1 cellular context compared by ENCODE assay signal in the genomic region with DNA sequence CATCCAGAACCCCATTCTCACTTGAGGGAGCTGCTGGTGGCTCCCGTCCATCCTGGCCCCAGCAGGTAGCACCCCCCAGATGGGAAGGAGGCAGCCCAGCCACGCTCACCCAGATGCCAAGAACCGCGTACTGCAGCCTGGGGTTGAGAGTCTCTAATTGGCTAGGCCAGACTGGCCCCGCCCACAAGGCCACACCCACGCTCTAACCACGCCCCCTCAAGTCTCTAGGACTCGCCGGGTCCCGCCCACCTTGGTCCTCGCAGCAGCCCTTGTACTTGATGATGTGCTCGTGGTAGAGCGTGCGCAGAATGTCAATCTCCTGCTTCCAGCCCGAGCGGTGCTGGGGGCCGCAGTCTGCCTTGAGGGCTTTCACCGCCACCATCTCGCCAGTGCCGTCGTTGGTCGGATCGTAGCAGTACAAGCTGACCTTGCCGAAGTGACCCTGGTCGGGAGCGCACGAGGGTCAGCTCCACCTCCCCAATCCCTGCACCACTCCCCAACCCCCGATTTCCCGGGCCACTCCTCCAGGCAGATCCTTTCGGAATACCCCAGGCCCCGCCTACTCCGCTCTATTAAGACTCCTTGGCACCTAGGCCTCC.
TF ChIP-seq lines count a peak whose summit lies in the region.

No MANE protein-coding gene starts in this region.

TF ChIP-seq in K562, 482 proteins besides CTCF, POLR2A, EP300 and RAD21 (continues in another document):
- TF ChIP-seq ZNF174 (CRISPR knock-in tag; IDR thresholded peaks at IDR 0.05): no peak
- TF ChIP-seq EZH2 (IDR thresholded peaks at IDR 0.05; ENCODE audit: borderline replicate concordance, low read depth, low read length): no peak
- no peak for TF ChIP-seq SETDB1 (IDR thresholded peaks at IDR 0.05; ENCODE audit: low read length)
- TF ChIP-seq NFYB (IDR thresholded peaks at IDR 0.05; ENCODE audit: extremely low read depth, insufficient read length): no peak
- TF ChIP-seq DNMT1 (IDR thresholded peaks at IDR 0.05): no peak
- no peak for TF ChIP-seq KDM4B (IDR thresholded peaks at IDR 0.05; ENCODE audit: borderline replicate concordance in 2 of 2, low read depth in 1 of 2)
- no peak for TF ChIP-seq ZBTB8A (IDR thresholded peaks at IDR 0.05; ENCODE audit: partially characterized antibody)
- TF ChIP-seq MXD1 (CRISPR knock-in tag; IDR thresholded peaks at IDR 0.05; ENCODE audit: borderline replicate concordance, poor library complexity, severe bottlenecking): no peak
- no peak for TF ChIP-seq ZNF740 (CRISPR knock-in tag; IDR thresholded peaks at IDR 0.05)
- TF ChIP-seq ZNF740 (tag; IDR thresholded peaks at IDR 0.05): no peak
- 0 out of 2 replicates have a peak, but pooled peaks have one; percentile 38 for TF ChIP-seq POLR2G (IDR thresholded peaks at IDR 0.05; ENCODE audit: low read depth, low read length)
- 0 out of 2 replicates have a peak, but pooled peaks have one; percentile 32 for TF ChIP-seq FOXK1 (CRISPR knock-in tag; IDR thresholded peaks at IDR 0.05; ENCODE audit: borderline replicate concordance)
- TF ChIP-seq, protein P1, sequence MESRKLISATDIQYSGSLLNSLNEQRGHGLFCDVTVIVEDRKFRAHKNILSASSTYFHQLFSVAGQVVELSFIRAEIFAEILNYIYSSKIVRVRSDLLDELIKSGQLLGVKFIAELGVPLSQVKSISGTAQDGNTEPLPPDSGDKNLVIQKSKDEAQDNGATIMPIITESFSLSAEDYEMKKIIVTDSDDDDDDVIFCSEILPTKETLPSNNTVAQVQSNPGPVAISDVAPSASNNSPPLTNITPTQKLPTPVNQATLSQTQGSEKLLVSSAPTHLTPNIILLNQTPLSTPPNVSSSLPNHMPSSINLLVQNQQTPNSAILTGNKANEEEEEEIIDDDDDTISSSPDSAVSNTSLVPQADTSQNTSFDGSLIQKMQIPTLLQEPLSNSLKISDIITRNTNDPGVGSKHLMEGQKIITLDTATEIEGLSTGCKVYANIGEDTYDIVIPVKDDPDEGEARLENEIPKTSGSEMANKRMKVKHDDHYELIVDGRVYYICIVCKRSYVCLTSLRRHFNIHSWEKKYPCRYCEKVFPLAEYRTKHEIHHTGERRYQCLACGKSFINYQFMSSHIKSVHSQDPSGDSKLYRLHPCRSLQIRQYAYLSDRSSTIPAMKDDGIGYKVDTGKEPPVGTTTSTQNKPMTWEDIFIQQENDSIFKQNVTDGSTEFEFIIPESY (CRISPR knock-in tag; IDR thresholded peaks at IDR 0.05): peak; percentile 74
- TF ChIP-seq NBN (IDR thresholded peaks at IDR 0.05; ENCODE audit: low read depth): no peak
- TF ChIP-seq, protein P2, sequence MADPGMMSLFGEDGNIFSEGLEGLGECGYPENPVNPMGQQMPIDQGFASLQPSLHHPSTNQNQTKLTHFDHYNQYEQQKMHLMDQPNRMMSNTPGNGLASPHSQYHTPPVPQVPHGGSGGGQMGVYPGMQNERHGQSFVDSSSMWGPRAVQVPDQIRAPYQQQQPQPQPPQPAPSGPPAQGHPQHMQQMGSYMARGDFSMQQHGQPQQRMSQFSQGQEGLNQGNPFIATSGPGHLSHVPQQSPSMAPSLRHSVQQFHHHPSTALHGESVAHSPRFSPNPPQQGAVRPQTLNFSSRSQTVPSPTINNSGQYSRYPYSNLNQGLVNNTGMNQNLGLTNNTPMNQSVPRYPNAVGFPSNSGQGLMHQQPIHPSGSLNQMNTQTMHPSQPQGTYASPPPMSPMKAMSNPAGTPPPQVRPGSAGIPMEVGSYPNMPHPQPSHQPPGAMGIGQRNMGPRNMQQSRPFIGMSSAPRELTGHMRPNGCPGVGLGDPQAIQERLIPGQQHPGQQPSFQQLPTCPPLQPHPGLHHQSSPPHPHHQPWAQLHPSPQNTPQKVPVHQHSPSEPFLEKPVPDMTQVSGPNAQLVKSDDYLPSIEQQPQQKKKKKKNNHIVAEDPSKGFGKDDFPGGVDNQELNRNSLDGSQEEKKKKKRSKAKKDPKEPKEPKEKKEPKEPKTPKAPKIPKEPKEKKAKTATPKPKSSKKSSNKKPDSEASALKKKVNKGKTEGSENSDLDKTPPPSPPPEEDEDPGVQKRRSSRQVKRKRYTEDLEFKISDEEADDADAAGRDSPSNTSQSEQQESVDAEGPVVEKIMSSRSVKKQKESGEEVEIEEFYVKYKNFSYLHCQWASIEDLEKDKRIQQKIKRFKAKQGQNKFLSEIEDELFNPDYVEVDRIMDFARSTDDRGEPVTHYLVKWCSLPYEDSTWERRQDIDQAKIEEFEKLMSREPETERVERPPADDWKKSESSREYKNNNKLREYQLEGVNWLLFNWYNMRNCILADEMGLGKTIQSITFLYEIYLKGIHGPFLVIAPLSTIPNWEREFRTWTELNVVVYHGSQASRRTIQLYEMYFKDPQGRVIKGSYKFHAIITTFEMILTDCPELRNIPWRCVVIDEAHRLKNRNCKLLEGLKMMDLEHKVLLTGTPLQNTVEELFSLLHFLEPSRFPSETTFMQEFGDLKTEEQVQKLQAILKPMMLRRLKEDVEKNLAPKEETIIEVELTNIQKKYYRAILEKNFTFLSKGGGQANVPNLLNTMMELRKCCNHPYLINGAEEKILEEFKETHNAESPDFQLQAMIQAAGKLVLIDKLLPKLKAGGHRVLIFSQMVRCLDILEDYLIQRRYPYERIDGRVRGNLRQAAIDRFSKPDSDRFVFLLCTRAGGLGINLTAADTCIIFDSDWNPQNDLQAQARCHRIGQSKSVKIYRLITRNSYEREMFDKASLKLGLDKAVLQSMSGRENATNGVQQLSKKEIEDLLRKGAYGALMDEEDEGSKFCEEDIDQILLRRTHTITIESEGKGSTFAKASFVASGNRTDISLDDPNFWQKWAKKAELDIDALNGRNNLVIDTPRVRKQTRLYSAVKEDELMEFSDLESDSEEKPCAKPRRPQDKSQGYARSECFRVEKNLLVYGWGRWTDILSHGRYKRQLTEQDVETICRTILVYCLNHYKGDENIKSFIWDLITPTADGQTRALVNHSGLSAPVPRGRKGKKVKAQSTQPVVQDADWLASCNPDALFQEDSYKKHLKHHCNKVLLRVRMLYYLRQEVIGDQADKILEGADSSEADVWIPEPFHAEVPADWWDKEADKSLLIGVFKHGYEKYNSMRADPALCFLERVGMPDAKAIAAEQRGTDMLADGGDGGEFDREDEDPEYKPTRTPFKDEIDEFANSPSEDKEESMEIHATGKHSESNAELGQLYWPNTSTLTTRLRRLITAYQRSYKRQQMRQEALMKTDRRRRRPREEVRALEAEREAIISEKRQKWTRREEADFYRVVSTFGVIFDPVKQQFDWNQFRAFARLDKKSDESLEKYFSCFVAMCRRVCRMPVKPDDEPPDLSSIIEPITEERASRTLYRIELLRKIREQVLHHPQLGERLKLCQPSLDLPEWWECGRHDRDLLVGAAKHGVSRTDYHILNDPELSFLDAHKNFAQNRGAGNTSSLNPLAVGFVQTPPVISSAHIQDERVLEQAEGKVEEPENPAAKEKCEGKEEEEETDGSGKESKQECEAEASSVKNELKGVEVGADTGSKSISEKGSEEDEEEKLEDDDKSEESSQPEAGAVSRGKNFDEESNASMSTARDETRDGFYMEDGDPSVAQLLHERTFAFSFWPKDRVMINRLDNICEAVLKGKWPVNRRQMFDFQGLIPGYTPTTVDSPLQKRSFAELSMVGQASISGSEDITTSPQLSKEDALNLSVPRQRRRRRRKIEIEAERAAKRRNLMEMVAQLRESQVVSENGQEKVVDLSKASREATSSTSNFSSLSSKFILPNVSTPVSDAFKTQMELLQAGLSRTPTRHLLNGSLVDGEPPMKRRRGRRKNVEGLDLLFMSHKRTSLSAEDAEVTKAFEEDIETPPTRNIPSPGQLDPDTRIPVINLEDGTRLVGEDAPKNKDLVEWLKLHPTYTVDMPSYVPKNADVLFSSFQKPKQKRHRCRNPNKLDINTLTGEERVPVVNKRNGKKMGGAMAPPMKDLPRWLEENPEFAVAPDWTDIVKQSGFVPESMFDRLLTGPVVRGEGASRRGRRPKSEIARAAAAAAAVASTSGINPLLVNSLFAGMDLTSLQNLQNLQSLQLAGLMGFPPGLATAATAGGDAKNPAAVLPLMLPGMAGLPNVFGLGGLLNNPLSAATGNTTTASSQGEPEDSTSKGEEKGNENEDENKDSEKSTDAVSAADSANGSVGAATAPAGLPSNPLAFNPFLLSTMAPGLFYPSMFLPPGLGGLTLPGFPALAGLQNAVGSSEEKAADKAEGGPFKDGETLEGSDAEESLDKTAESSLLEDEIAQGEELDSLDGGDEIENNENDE (IDR thresholded peaks at IDR 0.05; ENCODE audit: low read depth, low read length): no peak
- no peak for TF ChIP-seq BDP1 (IDR thresholded peaks at IDR 0.05; ENCODE audit: insufficient read depth, insufficient read length)
- no peak for TF ChIP-seq ARNT (IDR thresholded peaks at IDR 0.05)
- no peak for TF ChIP-seq AFF4 (CRISPR knock-in tag; IDR thresholded peaks at IDR 0.05)
- no peak for TF ChIP-seq ESRRA (IDR thresholded peaks at IDR 0.05; ENCODE audit: borderline replicate concordance, low read depth)
- TF ChIP-seq PTRF (tag; IDR thresholded peaks at IDR 0.05): no peak
- TF ChIP-seq ZNF3 (CRISPR knock-in tag; IDR thresholded peaks at IDR 0.05): no peak
- TF ChIP-seq, protein P3, sequence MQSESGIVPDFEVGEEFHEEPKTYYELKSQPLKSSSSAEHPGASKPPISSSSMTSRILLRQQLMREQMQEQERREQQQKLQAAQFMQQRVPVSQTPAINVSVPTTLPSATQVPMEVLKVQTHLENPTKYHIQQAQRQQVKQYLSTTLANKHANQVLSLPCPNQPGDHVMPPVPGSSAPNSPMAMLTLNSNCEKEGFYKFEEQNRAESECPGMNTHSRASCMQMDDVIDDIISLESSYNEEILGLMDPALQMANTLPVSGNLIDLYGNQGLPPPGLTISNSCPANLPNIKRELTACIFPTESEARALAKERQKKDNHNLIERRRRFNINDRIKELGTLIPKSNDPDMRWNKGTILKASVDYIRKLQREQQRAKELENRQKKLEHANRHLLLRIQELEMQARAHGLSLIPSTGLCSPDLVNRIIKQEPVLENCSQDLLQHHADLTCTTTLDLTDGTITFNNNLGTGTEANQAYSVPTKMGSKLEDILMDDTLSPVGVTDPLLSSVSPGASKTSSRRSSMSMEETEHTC (IDR thresholded peaks at IDR 0.05): no peak
- no peak for TF ChIP-seq PCBP1 (IDR thresholded peaks at IDR 0.05; ENCODE audit: low read depth, low read length, poor library complexity, severe bottlenecking)
- TF ChIP-seq FOXA3 (CRISPR knock-in tag; conservative IDR thresholded peaks at IDR 0.05 in 1 of 2, IDR thresholded peaks at IDR 0.05 in 1 of 2): 0 out of 4 replicates have a peak, but pooled peaks of 1 of the 2 experiments have one; percentile 23
- no peak for TF ChIP-seq CCNT2 (IDR thresholded peaks at IDR 0.05; ENCODE audit: borderline replicate concordance, extremely low read depth, insufficient read length, low read depth, low read length)
- TF ChIP-seq ILK (tag; IDR thresholded peaks at IDR 0.05; ENCODE audit: borderline replicate concordance, low read depth): no peak
- TF ChIP-seq ARID3A (IDR thresholded peaks at IDR 0.05; ENCODE audit: borderline replicate concordance, low read depth, low read length): no peak
- TF ChIP-seq SMARCA4 (IDR thresholded peaks at IDR 0.05): no peak
- no peak for TF ChIP-seq GATAD2A (IDR thresholded peaks at IDR 0.05)
- TF ChIP-seq FUS (optimal IDR thresholded peaks at IDR 0.05; ENCODE audit: low read depth, low read length): no peak
- TF ChIP-seq PTBP1 (IDR thresholded peaks at IDR 0.05; ENCODE audit: low read depth, low read length): no peak
- TF ChIP-seq JUND (IDR thresholded peaks at IDR 0.05; ENCODE audit: borderline replicate concordance, low read depth, low read length): no peak
- no peak for TF ChIP-seq JUND (tag; IDR thresholded peaks at IDR 0.05; ENCODE audit: borderline replicate concordance, low read depth, low read length)
- peak; percentile 79; the same call in 1 of the 2 replicates for TF ChIP-seq KLF13 (tag; IDR thresholded peaks at IDR 0.05; ENCODE audit: borderline replicate concordance, low read depth)
- TF ChIP-seq THRAP3 (IDR thresholded peaks at IDR 0.05; ENCODE audit: borderline replicate concordance): 0 out of 2 replicates have a peak, but pooled peaks have one; percentile 49
